Comparison of ENCODE assay signal across 33 cellular contexts in the genomic region with DNA sequence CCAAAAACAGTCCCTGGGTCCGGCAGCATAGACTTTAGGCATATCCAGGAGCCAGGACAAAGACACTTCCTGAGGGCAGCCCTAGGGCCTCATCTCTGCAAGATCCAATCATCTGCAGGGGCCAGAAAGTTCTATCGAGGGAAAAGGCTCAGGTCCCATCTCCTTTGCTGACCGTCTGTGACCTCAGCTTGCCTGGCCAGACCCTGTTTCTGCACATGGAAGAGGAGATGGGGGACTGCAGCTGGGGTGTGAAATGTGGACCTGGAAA. TPM values are rescaled to one million over a fixed set of nuclear protein-coding genes. Genes with fewer than 3 reads are reported as not detected.
"Had no signal": no experiment of that assay in that cellular context is flagged by ENCODE, and none has a peak within 500 bp of the region (broad histone marks: within the 10 kb centered on the region; RNA-seq: fewer than 3 reads in every experiment).

No MANE protein-coding gene starts in this region.

- H3K4me1 Mint-ChIP-seq: activated B cell treated with CpG ODN at 0.5 μM for 24 hours; activated T-helper 17 cell treated with anti-CD3 and anti-CD28 coated beads, Interleukin-2, amount 50 U/mL, for 72 hours; central memory CD8-positive, alpha-beta T cell; T-helper 17 cell had no signal

- H3K4me3 ChIP-seq: coronary artery, dorsolateral prefrontal cortex, esophagus muscularis mucosa, gastrocnemius medialis, heart left ventricle had no signal

- H3K4me3 Mint-ChIP-seq: activated B cell treated with CpG ODN at 0.5 μM for 24 hours; activated CD8-positive, alpha-beta T cell treated with anti-CD3 and anti-CD28 coated beads for 36 hours; activated naive CD8-positive, alpha-beta T cell; activated T-cell treated with anti-CD3 and anti-CD28 coated beads, Interleukin-2, amount 50 U/mL, for 4 hours; activated T-helper 17 cell treated with anti-CD3 and anti-CD28 coated beads, Interleukin-2, amount 50 U/mL, for 72 hours; central memory CD8-positive, alpha-beta T cell; dendritic cell treated with granulocyte-macrophage colony-stimulating factor and Interleukin-4, amounts not matched to agents 40 ng/mL and 50 ng/mL, for 4 days; T-helper 17 cell; T-helper 2 cell treated with Interferon-gamma antibody and Interleukin-4, amounts not matched to agents 5 μg/mL and 100 μg/mL, for 36 hours had no signal

- H3K36me3 Mint-ChIP-seq: activated naive CD8-positive, alpha-beta T cell had no signal

- H3K27me3 Mint-ChIP-seq: activated naive CD8-positive, alpha-beta T cell had no signal

- H3K27ac ChIP-seq: brain microvascular endothelial cell, coronary artery, esophagus muscularis mucosa, foreskin keratinocyte, gastrocnemius medialis, heart left ventricle had no signal

- H3K9me3 Mint-ChIP-seq: activated B cell treated with CpG ODN at 0.5 μM for 24 hours; activated CD8-positive, alpha-beta T cell treated with anti-CD3 and anti-CD28 coated beads for 36 hours; activated T-cell treated with anti-CD3 and anti-CD28 coated beads, Interleukin-2, amount 50 U/mL, for 4 hours; activated T-helper 17 cell treated with anti-CD3 and anti-CD28 coated beads, Interleukin-2, amount 50 U/mL, for 72 hours; central memory CD8-positive, alpha-beta T cell; dendritic cell treated with granulocyte-macrophage colony-stimulating factor and Interleukin-4, amounts not matched to agents 40 ng/mL and 50 ng/mL, for 4 days; T-helper 2 cell treated with Interferon-gamma antibody and Interleukin-4, amounts not matched to agents 5 μg/mL and 100 μg/mL, for 36 hours had no signal

- DNase-seq: activated CD4-positive, alpha-beta T cell treated with anti-CD3 and anti-CD28 coated beads for 48 hours; activated CD4-positive, alpha-beta T cell treated with anti-CD3 and anti-CD28 coated beads, Interleukin-2, amount 50 U/mL, for 1 hour; activated CD4-positive, alpha-beta T cell treated with anti-CD3 and anti-CD28 coated beads, Interleukin-2, amount 50 U/mL, for 48 hours; activated CD8-positive, alpha-beta memory T cell treated with anti-CD3 and anti-CD28 coated beads for 24 hours; activated CD8-positive, alpha-beta T cell treated with anti-CD3 and anti-CD28 coated beads for 36 hours; activated gamma-delta T cell; activated naive CD4-positive, alpha-beta T cell; activated naive CD4-positive, alpha-beta T cell treated with anti-CD3 and anti-CD28 coated beads, Interleukin-2, amount 50 U/mL, for 16 hours; amniotic stem cell; anterior cingulate cortex; brain microvascular endothelial cell; effector memory CD4-positive, alpha-beta T cell; erythroblast; foreskin keratinocyte; gastrocnemius medialis; glutamatergic neuron; T-helper 1 cell; T-helper 17 cell; T1000 had no signal

- H3K9me3 ChIP-seq: esophagus muscularis mucosa, gastrocnemius medialis had no signal

- H3K36me3 ChIP-seq: brain microvascular endothelial cell, esophagus muscularis mucosa, gastrocnemius medialis, heart left ventricle, WERI-Rb-1 had no signal

- H3K27ac Mint-ChIP-seq: activated B cell treated with CpG ODN at 0.5 μM for 24 hours; activated CD8-positive, alpha-beta T cell treated with anti-CD3 and anti-CD28 coated beads for 36 hours; activated naive CD8-positive, alpha-beta T cell; activated T-helper 17 cell treated with anti-CD3 and anti-CD28 coated beads, Interleukin-2, amount 50 U/mL, for 72 hours; dendritic cell treated with granulocyte-macrophage colony-stimulating factor and Interleukin-4, amounts not matched to agents 40 ng/mL and 50 ng/mL, for 4 days; T-helper 17 cell; T-helper 2 cell treated with Interferon-gamma antibody and Interleukin-4, amounts not matched to agents 5 μg/mL and 100 μg/mL, for 36 hours had no signal

- H3K4me1 ChIP-seq: foreskin keratinocyte, gastrocnemius medialis had no signal

- H3K27me3 ChIP-seq: brain microvascular endothelial cell, foreskin keratinocyte had no signal

RNA-seq across cellular contexts. Expression of gene FCN1, which starts 51.0 kb away (rescaled TPM):
- total RNA-seq: activated CD8-positive, alpha-beta T cell treated with anti-CD3 and anti-CD28 coated beads for 36 hours; activated T-cell treated with anti-CD3 and anti-CD28 coated beads, Interleukin-2, amount 50 U/mL, for 4 hours; activated T-helper 17 cell treated with anti-CD3 and anti-CD28 coated beads, Interleukin-2, amount 50 U/mL, for 72 hours; astrocyte; bronchial epithelial cell; foreskin keratinocyte had no signal
- polyA plus RNA-seq: foreskin keratinocyte had no signal
